In genomic region chr10:64102264-64102633, GRCh38 we compare ENCODE assay signal across 11 cellular contexts.
"Had no signal": no experiment of that assay in that cellular context is flagged by ENCODE, and none has a peak within 500 bp of the region (broad histone marks: within the 10 kb centered on the region; RNA-seq: fewer than 3 reads in every experiment).

No MANE protein-coding gene starts in this region.

- H2AFZ ChIP-seq: GM23248, GM23338 had no signal

- H3K27ac ChIP-seq: GM23248 had no signal

- DNase-seq: GM23248, GOT3, H7, H9, HCEC 1CT, HFFc6 had no signal

- H3K27ac Mint-ChIP-seq: GM23338, H9, HFFc6 had no signal

- H3K4me1 ChIP-seq: HAP-1 had no signal

- FAIRE-seq: H1, H54 had no signal

- H3K4me3 Mint-ChIP-seq: GM23338, H9, HFFc6 had no signal

- H3K9me3 Mint-ChIP-seq: GM23338, H9 had no signal

- H3K4me3 ChIP-seq: GM23248, GM23338, HAP-1 had no signal

- ATAC-seq: GM23338, HCT116 had no signal

- H3K9me3 ChIP-seq: HAP-1 had no signal

- H3K36me3 ChIP-seq: HAP-1 had no signal

- H3K9ac ChIP-seq: GM23248 had no signal

- H3K4me2 ChIP-seq: GM23338 had no signal
